6 cellular contexts compared by ENCODE assay signal in the genomic region with DNA sequence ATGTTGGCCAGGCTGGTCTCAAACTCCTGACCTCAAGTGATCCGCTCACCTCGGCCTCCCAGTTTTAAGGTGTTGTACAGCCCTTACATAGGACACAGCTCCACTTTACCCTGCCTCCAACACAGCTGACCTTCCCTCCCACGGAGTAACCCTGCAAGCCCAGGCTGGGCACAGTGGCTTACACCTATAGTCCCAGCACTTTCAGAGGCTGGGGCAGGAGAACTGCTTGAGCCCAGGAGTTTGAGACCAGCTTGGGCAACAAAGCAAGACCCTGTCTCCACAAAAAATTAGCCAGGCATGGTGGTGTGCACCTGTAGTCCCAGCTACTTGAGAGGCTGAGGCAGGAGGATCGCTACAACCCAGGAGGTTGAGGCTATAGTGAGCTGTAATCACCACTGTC. TPM values are rescaled to one million over a fixed set of nuclear protein-coding genes. Genes with fewer than 3 reads are reported as not detected.
DNase-seq lines count a peak whose midpoint lies in the region; ATAC-seq and TF ChIP-seq lines count a peak whose summit lies in the region.
"Not testable (repeated sequence)": the region's sequence is repeated elsewhere in the genome, so short reads cannot be mapped to it uniquely, and the experiment has no call there.

No MANE protein-coding gene starts in this region.

- peak overlapping the region; percentile 92 for H3K27ac Mint-ChIP-seq in CD4-positive, alpha-beta T cell
- H3K27ac Mint-ChIP-seq in activated CD4-positive, alpha-beta T cell treated with anti-CD3 and anti-CD28 coated beads for 36 hours, result peak overlapping the region; percentile 73
- H3K27ac Mint-ChIP-seq in activated naive CD4-positive, alpha-beta T cell treated with anti-CD3 and anti-CD28 coated beads, Interleukin-2, amount 10 ng/mL, durations not matched to agents 7 days and 5 days, result peak overlapping the region; percentile 73
- H3K27ac Mint-ChIP-seq in central memory CD8-positive, alpha-beta T cell (ENCODE audit: low read depth), result peak overlapping the region; percentile 46
- peak overlapping the region; percentile 64 to 100 (median 89) for H3K27ac Mint-ChIP-seq in naive thymus-derived CD4-positive, alpha-beta T cell

- H3K4me3 ChIP-seq in naive thymus-derived CD4-positive, alpha-beta T cell (ENCODE audit: low read length); stomach: not testable (repeated sequence)

- TF ChIP-seq EP300 in stomach (IDR thresholded peaks at IDR 0.05), result not testable (repeated sequence)

- intact Hi-C loops in CD4-positive, alpha-beta T cell (cut with DNase I, micrococcal nuclease), result loop anchor here (10.0 kb wide), 2 partner anchors 161 to 401 kb away; a partner anchor contains a TSS
- intact Hi-C loops in activated CD4-positive, alpha-beta T cell treated with anti-CD3 and anti-CD28 coated beads for 36 hours (cut with DNase I, micrococcal nuclease); naive thymus-derived CD4-positive, alpha-beta T cell (cut with micrococcal nuclease); stomach (cut with DNase I; ENCODE audit: low total_unique reads): not testable (repeated sequence)

- not testable (repeated sequence) for TF ChIP-seq POLR2A in stomach (IDR thresholded peaks at IDR 0.05)

- peaks cover 42 to 55% of the 10 kb centered on the region in 2 donors for H3K4me1 ChIP-seq in naive thymus-derived CD4-positive, alpha-beta T cell (ENCODE audit: control insufficient read depth in 2 of 2, insufficient read depth in 2 of 2, low read length in 2 of 2)
- peaks cover 19 to 57% (median 43%) of the 10 kb centered on the region in 4 donors for H3K4me1 ChIP-seq in stomach

- H3K4me1 Mint-ChIP-seq in CD4-positive, alpha-beta T cell (ENCODE audit: low read depth), result peaks cover 69% of the 10 kb centered on the region
- peaks cover 57% of the 10 kb centered on the region for H3K4me1 Mint-ChIP-seq in activated CD4-positive, alpha-beta T cell treated with anti-CD3 and anti-CD28 coated beads for 36 hours
- H3K4me1 Mint-ChIP-seq in activated naive CD4-positive, alpha-beta T cell treated with anti-CD3 and anti-CD28 coated beads, Interleukin-2, amount 10 ng/mL, durations not matched to agents 7 days and 5 days, result peaks cover 71% of the 10 kb centered on the region
- H3K4me1 Mint-ChIP-seq in central memory CD8-positive, alpha-beta T cell, result peaks cover 52% of the 10 kb centered on the region
- peaks cover 20 to 88% (median 65%) of the 10 kb centered on the region in 7 donors for H3K4me1 Mint-ChIP-seq in naive thymus-derived CD4-positive, alpha-beta T cell

- TF ChIP-seq CTCF in CD4-positive, alpha-beta T cell (IDR thresholded peaks at IDR 0.05); stomach (IDR thresholded peaks at IDR 0.05): not testable (repeated sequence)

- not testable (repeated sequence) for H3K27me3 Mint-ChIP-seq in CD4-positive, alpha-beta T cell; activated CD4-positive, alpha-beta T cell treated with anti-CD3 and anti-CD28 coated beads for 36 hours; activated naive CD4-positive, alpha-beta T cell treated with anti-CD3 and anti-CD28 coated beads, Interleukin-2, amount 10 ng/mL, durations not matched to agents 7 days and 5 days; central memory CD8-positive, alpha-beta T cell; naive thymus-derived CD4-positive, alpha-beta T cell

- peak overlapping the region; percentile 45 for H3K4me3 Mint-ChIP-seq in CD4-positive, alpha-beta T cell
- H3K4me3 Mint-ChIP-seq in activated CD4-positive, alpha-beta T cell treated with anti-CD3 and anti-CD28 coated beads for 36 hours; activated naive CD4-positive, alpha-beta T cell treated with anti-CD3 and anti-CD28 coated beads, Interleukin-2, amount 10 ng/mL, durations not matched to agents 7 days and 5 days; central memory CD8-positive, alpha-beta T cell: not testable (repeated sequence)
- peak overlapping the region in 5 of 10 donors; percentile 25 to 59 (median 38) for H3K4me3 Mint-ChIP-seq in naive thymus-derived CD4-positive, alpha-beta T cell

- DNase-seq in CD4-positive, alpha-beta T cell, result peak in 1 of 10 experiments; percentile 23
- DNase-seq in activated CD4-positive, alpha-beta T cell treated with anti-CD3 and anti-CD28 coated beads for 36 hours; activated naive CD4-positive, alpha-beta T cell treated with anti-CD3 and anti-CD28 coated beads, Interleukin-2, amount 10 ng/mL, durations not matched to agents 7 days and 5 days; central memory CD8-positive, alpha-beta T cell (ENCODE audit: low spot score in 2 of 2); naive thymus-derived CD4-positive, alpha-beta T cell: not testable (repeated sequence)
- DNase-seq in stomach, result peak; percentile 11

- not testable (repeated sequence) for H3K9me3 Mint-ChIP-seq in CD4-positive, alpha-beta T cell; activated CD4-positive, alpha-beta T cell treated with anti-CD3 and anti-CD28 coated beads for 36 hours (ENCODE audit: low read depth); activated naive CD4-positive, alpha-beta T cell treated with anti-CD3 and anti-CD28 coated beads, Interleukin-2, amount 10 ng/mL, durations not matched to agents 7 days and 5 days; central memory CD8-positive, alpha-beta T cell; naive thymus-derived CD4-positive, alpha-beta T cell

- H3K27ac ChIP-seq in CD4-positive, alpha-beta T cell (ENCODE audit: low read depth, low read length), result not testable (repeated sequence)
- peak overlapping the region; percentile 52 for H3K27ac ChIP-seq in naive thymus-derived CD4-positive, alpha-beta T cell (ENCODE audit: low read depth, low read length)
- peak overlapping the region in 2 of 5 donors; percentile 61 to 100 for H3K27ac ChIP-seq in stomach

- CTCF ChIA-PET in CD4-positive, alpha-beta T cell (lab: Charles Lee), result interaction anchor here (1.0 to 1.9 kb wide), 4 partner anchors 41 to 47 kb away, joined by 3 to 4 read pairs (median 4); a partner anchor contains a TSS
- CTCF ChIA-PET in activated CD4-positive, alpha-beta T cell treated with anti-CD3 and anti-CD28 coated beads for 36 hours (lab: Charles Lee), result interaction anchor here (0.6 to 1.4 kb wide), 6 partner anchors 16 to 342 kb away, joined by 3 to 6 read pairs (median 4); a partner anchor contains a TSS
- CTCF ChIA-PET in activated naive CD4-positive, alpha-beta T cell treated with anti-CD3 and anti-CD28 coated beads, Interleukin-2, amount 10 ng/mL, durations not matched to agents 7 days and 5 days (lab: Charles Lee), result interaction anchor here (1.4 to 10.1 kb wide), 3 partner anchors 43 to 64 kb away, joined by 7 to 106 read pairs (median 19); a partner anchor contains a TSS
- CTCF ChIA-PET in naive thymus-derived CD4-positive, alpha-beta T cell (lab: Charles Lee), result interaction anchor here (0.7 to 2.8 kb wide), 7 partner anchors 13 to 64 kb away, joined by 3 to 12 read pairs (median 7); no protein-coding TSS in a partner anchor

- POLR2A ChIA-PET in CD4-positive, alpha-beta T cell (lab: Charles Lee), result interaction anchor here (0.6 to 11.9 kb wide), 4 partner anchors 7 to 62 kb away, joined by 3 to 538 read pairs (median 4); a partner anchor contains a TSS
- POLR2A ChIA-PET in activated CD4-positive, alpha-beta T cell treated with anti-CD3 and anti-CD28 coated beads for 36 hours (lab: Charles Lee), result interaction anchor here (0.6 to 1.0 kb wide), 3 partner anchors 10 to 221 kb away, joined by 3 read pairs; no protein-coding TSS in a partner anchor
- POLR2A ChIA-PET in naive thymus-derived CD4-positive, alpha-beta T cell (lab: Charles Lee), result interaction anchor here (0.7 to 21.6 kb wide), 5 partner anchors 8 to 252 kb away, joined by 3 to 1418 read pairs (median 6); a partner anchor contains a TSS

- H3K36me3 Mint-ChIP-seq in CD4-positive, alpha-beta T cell (ENCODE audit: low read depth), result peaks cover 16% of the 10 kb centered on the region
- H3K36me3 Mint-ChIP-seq in activated CD4-positive, alpha-beta T cell treated with anti-CD3 and anti-CD28 coated beads for 36 hours (ENCODE audit: low read depth); naive thymus-derived CD4-positive, alpha-beta T cell: not testable (repeated sequence)
- H3K36me3 Mint-ChIP-seq in activated naive CD4-positive, alpha-beta T cell treated with anti-CD3 and anti-CD28 coated beads, Interleukin-2, amount 10 ng/mL, durations not matched to agents 7 days and 5 days, result peaks cover 20% of the 10 kb centered on the region
- H3K36me3 Mint-ChIP-seq in central memory CD8-positive, alpha-beta T cell (ENCODE audit: insufficient read depth), result peaks cover 24% of the 10 kb centered on the region

- not testable (repeated sequence) for H3K9me3 ChIP-seq in CD4-positive, alpha-beta T cell (ENCODE audit: control insufficient read depth, low read length); naive thymus-derived CD4-positive, alpha-beta T cell (ENCODE audit: control insufficient read depth in 2 of 3, low read length in 3 of 3); stomach

- H3K36me3 ChIP-seq in naive thymus-derived CD4-positive, alpha-beta T cell (ENCODE audit: control insufficient read depth in 2 of 3, insufficient read depth in 3 of 3, low read length in 3 of 3), result not testable (repeated sequence)
- H3K36me3 ChIP-seq in stomach, result peaks cover 7 to 12% (median 11%) of the 10 kb centered on the region in 4 donors

- not testable (repeated sequence) for H3K27me3 ChIP-seq in CD4-positive, alpha-beta T cell (ENCODE audit: control insufficient read depth, insufficient read depth, low read length); naive thymus-derived CD4-positive, alpha-beta T cell (ENCODE audit: control insufficient read depth in 2 of 2, insufficient read depth in 2 of 2, low read length in 2 of 2); stomach

- ATAC-seq in CD4-positive, alpha-beta T cell (ENCODE audit: poor library complexity); activated CD4-positive, alpha-beta T cell treated with anti-CD3 and anti-CD28 coated beads for 36 hours; central memory CD8-positive, alpha-beta T cell (replicated peaks; ENCODE audit: extremely low read depth, poor library complexity, severe bottlenecking); naive thymus-derived CD4-positive, alpha-beta T cell: not testable (repeated sequence)

- 71 to 91% (median 81%) methylated on average over 4 of the region's 4 CpGs for WGBS in stomach, 5 donors

RNA-seq across cellular contexts. Expression of a gene that starts 3.6 kb away (rescaled TPM):
- total RNA-seq in CD4-positive, alpha-beta T cell, result 10 to 100 TPM; 24.4 to 24.6 TPM
- 10 to 100 TPM; 13.3 to 18.8 TPM for total RNA-seq in activated CD4-positive, alpha-beta T cell treated with anti-CD3 and anti-CD28 coated beads for 36 hours
- total RNA-seq in naive thymus-derived CD4-positive, alpha-beta T cell, result 10 to 100 TPM; 24.3 to 38.3 (median 32.8) TPM
- 10 to 100 TPM in 1 of 2 donors, 1 to 10 TPM in 1; 8.0 to 15.5 TPM for polyA plus RNA-seq in naive thymus-derived CD4-positive, alpha-beta T cell
- 10 to 100 TPM; 16.7 to 55.0 (median 19.2) TPM for total RNA-seq in stomach
- 10 to 100 TPM in 2 of 3 donors, 1 to 10 TPM in 1; 9.1 to 26.9 (median 14.6) TPM for polyA plus RNA-seq in stomach

RNA-seq across cellular contexts. Expression of a gene that starts 5.6 kb away (rescaled TPM):
- total RNA-seq in CD4-positive, alpha-beta T cell, result 100 to 1,000 TPM; 114 TPM
- 100 to 1,000 TPM in 1 of 2 experiments, 10 to 100 TPM in 1; 95.2 to 113 TPM for total RNA-seq in activated CD4-positive, alpha-beta T cell treated with anti-CD3 and anti-CD28 coated beads for 36 hours
- 100 to 1,000 TPM; 112 to 161 (median 135) TPM for total RNA-seq in naive thymus-derived CD4-positive, alpha-beta T cell
- 100 to 1,000 TPM; 127 to 181 TPM for polyA plus RNA-seq in naive thymus-derived CD4-positive, alpha-beta T cell
- 10 to 100 TPM in 4 of 5 donors, 1 to 10 TPM in 1; 8.2 to 64.8 (median 30.4) TPM for total RNA-seq in stomach
- 10 to 100 TPM; 20.6 to 28.7 (median 28.0) TPM for polyA plus RNA-seq in stomach

RNA-seq across cellular contexts. Expression of a gene that starts 32.1 kb away (rescaled TPM):
- total RNA-seq in CD4-positive, alpha-beta T cell, result 10 to 100 TPM; 49.7 to 50.7 TPM
- 10 to 100 TPM in 1 of 2 experiments, 1 to 10 TPM in 1; 7.4 to 10.1 TPM for total RNA-seq in activated CD4-positive, alpha-beta T cell treated with anti-CD3 and anti-CD28 coated beads for 36 hours
- total RNA-seq in naive thymus-derived CD4-positive, alpha-beta T cell, result 10 to 100 TPM; 32.1 to 69.2 (median 49.0) TPM
- 1 to 10 TPM in 1 of 2 donors, under 1 TPM in 1; 0.35 to 1.7 TPM for polyA plus RNA-seq in naive thymus-derived CD4-positive, alpha-beta T cell
- 10 to 100 TPM in 4 of 5 donors, 1 to 10 TPM in 1; 6.1 to 57.6 (median 22.2) TPM for total RNA-seq in stomach
- polyA plus RNA-seq in stomach, result 1 to 10 TPM; 1.9 to 3.4 (median 3.0) TPM

RNA-seq across cellular contexts. Expression of a gene that starts 38.5 kb away (rescaled TPM):
- 10 to 100 TPM; 36.7 to 40.2 TPM for total RNA-seq in CD4-positive, alpha-beta T cell
- total RNA-seq in activated CD4-positive, alpha-beta T cell treated with anti-CD3 and anti-CD28 coated beads for 36 hours, result 10 to 100 TPM; 52.9 to 59.2 TPM
- 10 to 100 TPM; 55.8 to 81.0 (median 74.5) TPM for total RNA-seq in naive thymus-derived CD4-positive, alpha-beta T cell
- 100 to 1,000 TPM in 1 of 2 donors, 10 to 100 TPM in 1; 68.8 to 135 TPM for polyA plus RNA-seq in naive thymus-derived CD4-positive, alpha-beta T cell
- 10 to 100 TPM in 3 of 5 donors, 1 to 10 TPM in 2; 7.9 to 44.9 (median 11.0) TPM for total RNA-seq in stomach
- 10 to 100 TPM; 16.4 to 25.7 (median 19.8) TPM for polyA plus RNA-seq in stomach

RNA-seq across cellular contexts. Expression of a gene that starts 45.1 kb away (rescaled TPM):
- total RNA-seq in CD4-positive, alpha-beta T cell, result 10 to 100 TPM; 17.4 to 21.7 TPM
- total RNA-seq in activated CD4-positive, alpha-beta T cell treated with anti-CD3 and anti-CD28 coated beads for 36 hours, result 10 to 100 TPM; 85.0 to 93.5 TPM
- total RNA-seq in naive thymus-derived CD4-positive, alpha-beta T cell, result 100 to 1,000 TPM in 1 of 5 experiments, 10 to 100 TPM in 4; 38.7 to 110 (median 63.7) TPM
- polyA plus RNA-seq in naive thymus-derived CD4-positive, alpha-beta T cell, result 100 to 1,000 TPM; 104 to 147 TPM
- 100 to 1,000 TPM in 1 of 5 donors, 10 to 100 TPM in 4; 18.7 to 237 (median 39.1) TPM for total RNA-seq in stomach
- polyA plus RNA-seq in stomach, result 10 to 100 TPM; 37.5 to 58.7 (median 40.8) TPM
